10 cellular contexts compared by ENCODE assay signal in genomic region chr4:164937576-164938270, GRCh38. TPM values are rescaled to one million over a fixed set of nuclear protein-coding genes. Genes with fewer than 3 reads are reported as not detected.
DNase-seq lines count a peak whose midpoint lies in the region; ATAC-seq and TF ChIP-seq lines count a peak whose summit lies in the region.
"Had no signal": no experiment of that assay in that cellular context is flagged by ENCODE, and none has a peak within 500 bp of the region (broad histone marks: within the 10 kb centered on the region; RNA-seq: fewer than 3 reads in every experiment).

No MANE protein-coding gene starts in this region.

- peak; percentile 24 for TF ChIP-seq CTCF in chondrocyte (IDR thresholded peaks at IDR 0.05)

- DNase-seq in ACHN (peak; percentile 4), chondrocyte (ENCODE audit: low spot score) (no peak), superior temporal gyrus (ENCODE audit: extremely low spot score) (peak; percentile 80), left colon (no peak), A172 (ENCODE audit: low spot score) (no peak)
- no peak for DNase-seq in NK-92 treated with Interleukin-12 subunit alpha and Interleukin-12 subunit beta, amount 100 ng/mL, for 24 hours (lab: John Stamatoyannopoulos, UW)

- no peaks in the 10 kb centered on the region for H3K4me1 Mint-ChIP-seq in chondrocyte (ENCODE audit: low read depth)
- H3K4me1 Mint-ChIP-seq: activated naive CD4-positive, alpha-beta T cell treated with anti-CD3 and anti-CD28 coated beads, Interleukin-2, amount 50 U/mL, for 24 hours had no signal

- ATAC-seq in GM19372 (IDR thresholded peaks at IDR 0.05; ENCODE audit: low read depth, unreplicated experiment), result peak; percentile 46
- peak; percentile 41 for ATAC-seq in HG03280 (IDR thresholded peaks at IDR 0.05; ENCODE audit: unreplicated experiment)
- no peak for ATAC-seq in left colon
- ATAC-seq: right cardiac atrium had no signal

- no peak overlapping the region for H3K4me3 Mint-ChIP-seq in chondrocyte (ENCODE audit: unreplicated experiment)
- H3K4me3 Mint-ChIP-seq: activated naive CD4-positive, alpha-beta T cell treated with anti-CD3 and anti-CD28 coated beads, Interleukin-2, amount 50 U/mL, for 24 hours had no signal

- in situ Hi-C loops in ACHN (cut with HindIII; ENCODE audit: low pct_ligation_motif_present, low pct_unique_long_range_greater_than_20kb, low sequenced_read_pairs), result no loop called here

- intact Hi-C loops in left colon (cut with DNase I, micrococcal nuclease), result no loop called here

- H3K9me3 Mint-ChIP-seq in chondrocyte (ENCODE audit: low read depth), result no peaks in the 10 kb centered on the region
- H3K9me3 Mint-ChIP-seq: activated naive CD4-positive, alpha-beta T cell treated with anti-CD3 and anti-CD28 coated beads, Interleukin-2, amount 50 U/mL, for 24 hours had no signal

- H3K27ac Mint-ChIP-seq in chondrocyte (ENCODE audit: unreplicated experiment), result no peak overlapping the region
- H3K27ac Mint-ChIP-seq: activated naive CD4-positive, alpha-beta T cell treated with anti-CD3 and anti-CD28 coated beads, Interleukin-2, amount 50 U/mL, for 24 hours had no signal

- H3K27me3 Mint-ChIP-seq in chondrocyte (ENCODE audit: low read depth), result peaks cover 15% of the 10 kb centered on the region

- H3K36me3 Mint-ChIP-seq in chondrocyte (ENCODE audit: low read depth), result no peaks in the 10 kb centered on the region
- H3K36me3 Mint-ChIP-seq: activated naive CD4-positive, alpha-beta T cell treated with anti-CD3 and anti-CD28 coated beads, Interleukin-2, amount 50 U/mL, for 24 hours had no signal

RNA-seq across cellular contexts. Expression of gene TRIM61, which starts 39.7 kb away (rescaled TPM):
- 0.20 to 0.79 TPM in 2 of 3 replicates, not detected in the other for total RNA-seq in chondrocyte
- under 1 TPM in 1 of 2 donors, not detected in 1; 0.20 TPM for total RNA-seq in left colon
- total RNA-seq in A172 (2014; rRNA removed; shearing (Covaris generic)), result not detected in 2 replicates

Comparison
In these comparisons a context has a peak if more than half of its experiments do, and no peak if none do; other contexts are left out.
1. DNase-seq: peak in ACHN (single experiment) and superior temporal gyrus (single experiment); none in chondrocyte (single experiment), left colon (0 of 2), NK-92 treated with Interleukin-12 subunit alpha and Interleukin-12 subunit beta, amount 100 ng/mL, for 24 hours (single experiment) and A172 (single experiment).